1 cellular context compared by ENCODE assay signal in the genomic region with DNA sequence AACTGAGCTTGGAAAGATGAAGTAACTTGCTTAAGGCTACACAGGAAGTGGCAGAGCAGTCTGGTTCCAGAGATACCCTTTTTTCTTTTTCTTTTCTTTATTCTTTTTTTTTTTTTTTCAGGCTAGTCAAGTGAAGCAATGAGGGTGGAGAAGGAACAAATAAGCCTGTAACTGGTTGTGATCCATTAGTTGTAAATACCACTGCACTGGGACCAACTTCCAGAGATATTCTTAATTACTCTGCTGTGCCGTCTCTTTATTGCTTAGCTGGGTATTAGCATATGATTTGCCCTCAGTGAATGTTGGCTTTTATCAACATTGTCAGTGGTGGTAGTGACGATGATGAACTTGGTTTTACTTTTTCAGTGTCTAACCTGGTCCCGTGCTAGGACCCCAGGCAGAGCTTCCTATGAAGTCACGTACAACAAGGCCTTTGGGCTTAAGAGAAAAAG.
TF ChIP-seq lines count a peak whose summit lies in the region.

No MANE protein-coding gene starts in this region.

TF ChIP-seq in IMR-90, 13 proteins besides CTCF, POLR2A, EP300 and RAD21 (continued from another document):
- TF ChIP-seq, protein P1, sequence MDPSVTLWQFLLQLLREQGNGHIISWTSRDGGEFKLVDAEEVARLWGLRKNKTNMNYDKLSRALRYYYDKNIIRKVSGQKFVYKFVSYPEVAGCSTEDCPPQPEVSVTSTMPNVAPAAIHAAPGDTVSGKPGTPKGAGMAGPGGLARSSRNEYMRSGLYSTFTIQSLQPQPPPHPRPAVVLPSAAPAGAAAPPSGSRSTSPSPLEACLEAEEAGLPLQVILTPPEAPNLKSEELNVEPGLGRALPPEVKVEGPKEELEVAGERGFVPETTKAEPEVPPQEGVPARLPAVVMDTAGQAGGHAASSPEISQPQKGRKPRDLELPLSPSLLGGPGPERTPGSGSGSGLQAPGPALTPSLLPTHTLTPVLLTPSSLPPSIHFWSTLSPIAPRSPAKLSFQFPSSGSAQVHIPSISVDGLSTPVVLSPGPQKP (IDR thresholded peaks at IDR 0.05; ENCODE audit: borderline replicate concordance, low read depth, low read length) = no peak
- TF ChIP-seq CHD1 (IDR thresholded peaks at IDR 0.05; ENCODE audit: low read depth, low read length) (no peak), SMC3 (IDR thresholded peaks at IDR 0.05; ENCODE audit: low read depth, low read length) (no peak), RCOR1 (IDR thresholded peaks at IDR 0.05; ENCODE audit: insufficient replicate concordance, low read length) (no peak)
